ENCODE assay signal across 24 cellular contexts in the genomic region with DNA sequence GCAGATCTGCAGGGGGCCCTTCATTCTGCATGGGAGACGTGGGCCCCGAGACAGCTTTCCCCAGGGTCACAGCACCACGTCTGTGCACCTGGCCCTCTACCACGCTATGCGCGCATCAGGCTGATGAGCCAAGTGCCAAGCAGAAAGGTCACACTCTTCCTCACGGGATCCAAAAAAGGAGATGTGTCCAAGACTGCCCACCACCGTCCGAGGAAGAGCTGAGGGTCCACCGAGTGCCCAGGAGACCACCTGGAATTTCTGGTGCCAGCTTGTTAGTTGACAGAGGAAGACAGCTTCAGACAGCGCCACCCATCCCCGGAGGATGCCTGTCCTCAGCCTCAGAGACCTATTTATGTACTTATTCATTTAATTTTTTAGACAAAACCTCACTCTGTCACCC.
DNase-seq lines count a peak whose midpoint lies in the region; ATAC-seq, FAIRE-seq and TF ChIP-seq lines count a peak whose summit lies in the region.
"Had no signal": no experiment of that assay in that cellular context is flagged by ENCODE, and none has a peak within 500 bp of the region (broad histone marks: within the 10 kb centered on the region; RNA-seq: fewer than 3 reads in every experiment).

No MANE protein-coding gene starts in this region.

- no peak overlapping the region for H2AFZ ChIP-seq in neuronal stem cell (ENCODE audit: low read length)

- H3K4me2 ChIP-seq in neuronal stem cell (ENCODE audit: insufficient read depth, low read length, poor library complexity, severe bottlenecking) = no peak overlapping the region

- H3K14ac ChIP-seq in neuronal stem cell (ENCODE audit: low read length) = no peak overlapping the region

- no peak overlapping the region for H2BK5ac ChIP-seq in neuronal stem cell (ENCODE audit: low read length)

- peak overlapping the region; percentile 97 for H2BK12ac ChIP-seq in neuronal stem cell (ENCODE audit: low read length)

- H3K79me1 ChIP-seq in neuronal stem cell (ENCODE audit: low read depth, low read length) = no peaks in the 10 kb centered on the region

- H3K36me3 ChIP-seq in left ventricle myocardium inferior = no peaks in the 10 kb centered on the region
- no peaks in the 10 kb centered on the region for H3K36me3 ChIP-seq in neuronal stem cell (replicated peaks in 1 of 2; ENCODE audit: control insufficient read depth in 2 of 2, insufficient read depth in 2 of 2, low read length in 2 of 2)
- H3K36me3 ChIP-seq in upper lobe of left lung = no peaks in the 10 kb centered on the region
- H3K36me3 ChIP-seq: BLaER1, MG63, SJSA1 had no signal

- peak overlapping the region; percentile 47 for H2AK5ac ChIP-seq in neuronal stem cell (ENCODE audit: low read depth, low read length)

- no peaks in the 10 kb centered on the region for H3K36me3 Mint-ChIP-seq in dendritic cell treated with granulocyte-macrophage colony-stimulating factor and Interleukin-4, amounts not matched to agents 40 ng/mL and 50 ng/mL, for 4 days (ENCODE audit: low read depth)
- no peaks in the 10 kb centered on the region for H3K36me3 Mint-ChIP-seq in WTC11

- H3K23ac ChIP-seq in neuronal stem cell (ENCODE audit: low read depth, low read length, poor library complexity) = no peak overlapping the region

- intact Hi-C loops in left ventricle myocardium inferior (cut with micrococcal nuclease) (no loop called here), left cardiac atrium (cut with DNase I) (no loop called here)
- intact Hi-C loops in dendritic cell treated with granulocyte-macrophage colony-stimulating factor and Interleukin-4, amounts not matched to agents 40 ng/mL and 50 ng/mL, for 4 days (cut with micrococcal nuclease) = no loop called here

- H3K9me3 ChIP-seq in left ventricle myocardium inferior (replicated peaks) (no peaks in the 10 kb centered on the region), neuronal stem cell (replicated peaks in 1 of 2; ENCODE audit: control insufficient read depth in 2 of 2, insufficient read depth in 1 of 2, low read depth in 1 of 2, low read length in 2 of 2) (no peaks in the 10 kb centered on the region), upper lobe of left lung (no peaks in the 10 kb centered on the region)
- H3K9me3 ChIP-seq: BLaER1, MG63, SJSA1 had no signal

- H3K4me3 Mint-ChIP-seq in dendritic cell treated with granulocyte-macrophage colony-stimulating factor and Interleukin-4, amounts not matched to agents 40 ng/mL and 50 ng/mL, for 4 days = no peak overlapping the region
- H3K4me3 Mint-ChIP-seq in WTC11 = no peak overlapping the region
- H3K4me3 Mint-ChIP-seq: CD4-positive, alpha-beta T cell had no signal

- no peak overlapping the region for H4K8ac ChIP-seq in neuronal stem cell (ENCODE audit: low read depth, low read length)

- H3K4me3 ChIP-seq in left ventricle myocardium inferior (no peak overlapping the region), neuronal stem cell (ENCODE audit: low read length in 2 of 2) (no peak overlapping the region), upper lobe of left lung (no peak overlapping the region)
- H3K4me3 ChIP-seq: BLaER1, MG63, SJSA1 had no signal

- no peak for TF ChIP-seq EP300 in upper lobe of left lung (IDR thresholded peaks at IDR 0.05)

- H3K4me1 ChIP-seq in left ventricle myocardium inferior (peaks cover 80% of the 10 kb centered on the region), neuronal stem cell (ENCODE audit: control insufficient read depth in 2 of 2, insufficient read depth in 1 of 2, low read depth in 1 of 2, low read length in 2 of 2) (peaks cover 15 to 45% of the 10 kb centered on the region in 2 donors), upper lobe of left lung (peaks cover 13 to 34% (median 28%) of the 10 kb centered on the region in 4 donors)

- no peak for DNase-seq in left ventricle myocardium inferior
- no peak for DNase-seq in left cardiac atrium
- no peak for DNase-seq in neuronal stem cell (ENCODE audit: low spot score)
- no peak for DNase-seq in upper lobe of left lung
- no peak for DNase-seq in WTC11 (ENCODE audit: low spot score)
- DNase-seq in GM19239 (ENCODE audit: insufficient read length, low spot score) = no peak
- DNase-seq: CD4-positive, alpha-beta T cell; DMS53; GOT3; HCEC 1CT; IMR-90; KG1; MG63; NCI-H1105 treated with DMSO at 0.1 percent for 48 hours; NCI-H2029; NCI-H446 treated with DMSO at 0.1 percent for 48 hours; NCI-H526; NCI-H82; NK-92 treated with Interleukin-12 subunit alpha and Interleukin-12 subunit beta, amount 100 ng/mL, for 24 hours; PC-3 had no signal

- FAIRE-seq in GM19239 (lab: Jason Lieb, UNC) = no peak
- FAIRE-seq: A204.1 had no signal

- H4K91ac ChIP-seq in neuronal stem cell (ENCODE audit: low read depth, low read length, poor library complexity) = no peak overlapping the region

- no CpG with 5 or more reads among the region's 12 CpGs for WGBS in neuronal stem cell (ENCODE audit: extremely low coverage in 2 of 2, insufficient read length in 2 of 2, insufficient replicate concordance in 1 of 2), 2 donors
- 94 to 95% methylated on average over 6 to 12 of the region's 12 CpGs for WGBS in upper lobe of left lung, 2 donors

- ATAC-seq in left cardiac atrium (no peak), upper lobe of left lung (ENCODE audit: low FRiP score in 2 of 2) (no peak), WTC11 (no peak)
- ATAC-seq: PC-3 had no signal

- H3K9me3 Mint-ChIP-seq in dendritic cell treated with granulocyte-macrophage colony-stimulating factor and Interleukin-4, amounts not matched to agents 40 ng/mL and 50 ng/mL, for 4 days = no peaks in the 10 kb centered on the region
- peaks cover 3% of the 10 kb centered on the region; the same call in 1 of the 2 replicates for H3K9me3 Mint-ChIP-seq in WTC11
- H3K9me3 Mint-ChIP-seq: CD4-positive, alpha-beta T cell had no signal

- H3K27me3 Mint-ChIP-seq in dendritic cell treated with granulocyte-macrophage colony-stimulating factor and Interleukin-4, amounts not matched to agents 40 ng/mL and 50 ng/mL, for 4 days = peaks cover 11% of the 10 kb centered on the region
- H3K27me3 Mint-ChIP-seq in WTC11 (ENCODE audit: low read depth) = peaks cover 39% of the 10 kb centered on the region

- CTCF ChIA-PET in WTC11 (lab: Charles Lee) = no interaction called here

- POLR2A ChIA-PET in WTC11 (lab: Charles Lee) = no interaction called here

- H3K27ac ChIP-seq in left ventricle myocardium inferior (replicated peaks) (peak overlapping the region; percentile 94), neuronal stem cell (replicated peaks; ENCODE audit: low read length) (no peak overlapping the region), upper lobe of left lung (peak overlapping the region; percentile 70 to 85 (median 76))
- H3K27ac ChIP-seq: SJSA1 had no signal

- TF ChIP-seq CTCF in left ventricle myocardium inferior (IDR thresholded peaks at IDR 0.05; ENCODE audit: borderline replicate concordance) (no peak), upper lobe of left lung (IDR thresholded peaks at IDR 0.05) (no peak), WTC11 (IDR thresholded peaks at IDR 0.05) (no peak)

- TF ChIP-seq POLR2A in upper lobe of left lung (IDR thresholded peaks at IDR 0.05) = no peak

- no peak overlapping the region for H3K4ac ChIP-seq in neuronal stem cell (ENCODE audit: low read length)

- H2BK15ac ChIP-seq in neuronal stem cell (ENCODE audit: low read length) = peak overlapping the region; percentile 21

- H3K27ac Mint-ChIP-seq in dendritic cell treated with granulocyte-macrophage colony-stimulating factor and Interleukin-4, amounts not matched to agents 40 ng/mL and 50 ng/mL, for 4 days = peak overlapping the region; percentile 50
- H3K27ac Mint-ChIP-seq in WTC11 = no peak overlapping the region
- H3K27ac Mint-ChIP-seq: CD4-positive, alpha-beta T cell had no signal

- H3K18ac ChIP-seq in neuronal stem cell (ENCODE audit: low read length) = no peak overlapping the region

- H3K4me1 Mint-ChIP-seq in dendritic cell treated with granulocyte-macrophage colony-stimulating factor and Interleukin-4, amounts not matched to agents 40 ng/mL and 50 ng/mL, for 4 days (ENCODE audit: low read depth) = peaks cover 32% of the 10 kb centered on the region
- peaks cover 33% of the 10 kb centered on the region for H3K4me1 Mint-ChIP-seq in WTC11

- no peak overlapping the region for H2BK120ac ChIP-seq in neuronal stem cell (ENCODE audit: low read depth, low read length)

- no peaks in the 10 kb centered on the region for H3K27me3 ChIP-seq in left ventricle myocardium inferior (ENCODE audit: low read depth)
- H3K27me3 ChIP-seq in neuronal stem cell (ENCODE audit: control insufficient read depth in 3 of 3, insufficient read depth in 3 of 3, low read depth in 1 of 3, low read length in 3 of 3) = no peaks in the 10 kb centered on the region
- no peaks in the 10 kb centered on the region for H3K27me3 ChIP-seq in upper lobe of left lung
- H3K27me3 ChIP-seq: BLaER1, MG63, SJSA1 had no signal

- no peak overlapping the region for H3K9ac ChIP-seq in neuronal stem cell (ENCODE audit: low read depth, low read length, poor library complexity)
- H3K9ac ChIP-seq: BLaER1 had no signal

TF ChIP-seq in WTC11, 78 proteins besides CTCF, POLR2A, EP300 and RAD21 (continues in another document):
- TF ChIP-seq, protein P1, sequence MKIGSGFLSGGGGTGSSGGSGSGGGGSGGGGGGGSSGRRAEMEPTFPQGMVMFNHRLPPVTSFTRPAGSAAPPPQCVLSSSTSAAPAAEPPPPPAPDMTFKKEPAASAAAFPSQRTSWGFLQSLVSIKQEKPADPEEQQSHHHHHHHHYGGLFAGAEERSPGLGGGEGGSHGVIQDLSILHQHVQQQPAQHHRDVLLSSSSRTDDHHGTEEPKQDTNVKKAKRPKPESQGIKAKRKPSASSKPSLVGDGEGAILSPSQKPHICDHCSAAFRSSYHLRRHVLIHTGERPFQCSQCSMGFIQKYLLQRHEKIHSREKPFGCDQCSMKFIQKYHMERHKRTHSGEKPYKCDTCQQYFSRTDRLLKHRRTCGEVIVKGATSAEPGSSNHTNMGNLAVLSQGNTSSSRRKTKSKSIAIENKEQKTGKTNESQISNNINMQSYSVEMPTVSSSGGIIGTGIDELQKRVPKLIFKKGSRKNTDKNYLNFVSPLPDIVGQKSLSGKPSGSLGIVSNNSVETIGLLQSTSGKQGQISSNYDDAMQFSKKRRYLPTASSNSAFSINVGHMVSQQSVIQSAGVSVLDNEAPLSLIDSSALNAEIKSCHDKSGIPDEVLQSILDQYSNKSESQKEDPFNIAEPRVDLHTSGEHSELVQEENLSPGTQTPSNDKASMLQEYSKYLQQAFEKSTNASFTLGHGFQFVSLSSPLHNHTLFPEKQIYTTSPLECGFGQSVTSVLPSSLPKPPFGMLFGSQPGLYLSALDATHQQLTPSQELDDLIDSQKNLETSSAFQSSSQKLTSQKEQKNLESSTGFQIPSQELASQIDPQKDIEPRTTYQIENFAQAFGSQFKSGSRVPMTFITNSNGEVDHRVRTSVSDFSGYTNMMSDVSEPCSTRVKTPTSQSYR (CRISPR knock-in tag; IDR thresholded peaks at IDR 0.05) = no peak
